8 cellular contexts compared by ENCODE assay signal in genomic region chr18:51211552-51211951, GRCh38. TPM values are rescaled to one million over a fixed set of nuclear protein-coding genes. Genes with fewer than 3 reads are reported as not detected.
A peak's percentile ranks its signal among the peaks of the same experiment; 100 is the strongest.
DNase-seq lines count a peak whose midpoint lies in the region; ATAC-seq, FAIRE-seq and TF ChIP-seq lines count a peak whose summit lies in the region.

No MANE protein-coding gene starts in this region.

- intact Hi-C loops in CD14-positive monocyte (cut with micrococcal nuclease): loop anchor here in 1 of 2 donors (1.0 kb wide), 1 partner anchor 55 kb away; no protein-coding TSS in a partner anchor

- H3K4me3 Mint-ChIP-seq in CD14-positive monocyte (peak overlapping the region in 1 of 2 donors; percentile 47), glutamatergic neuron (ENCODE audit: unreplicated experiment) (no peak overlapping the region)
- H3K4me3 Mint-ChIP-seq in T-helper 2 cell treated with Interferon-gamma antibody and Interleukin-4, amounts not matched to agents 5 μg/mL and 100 μg/mL, for 36 hours: peak overlapping the region; percentile 33

- H3K4me1 Mint-ChIP-seq in CD14-positive monocyte (peaks cover 36% of the 10 kb centered on the region), glutamatergic neuron (ENCODE audit: low read depth, unreplicated experiment) (no peaks in the 10 kb centered on the region)
- H3K4me1 Mint-ChIP-seq in T-helper 2 cell treated with Interferon-gamma antibody and Interleukin-4, amounts not matched to agents 5 μg/mL and 100 μg/mL, for 36 hours (ENCODE audit: low read depth): peaks cover 23% of the 10 kb centered on the region

- peak; percentile 79 for FAIRE-seq in GM19239 (lab: Jason Lieb, UNC)

- DNase-seq in CD14-positive monocyte (ENCODE audit: low spot score) (peak; percentile 93), GM19239 (ENCODE audit: insufficient read length, low spot score) (peak; percentile 24), foreskin melanocyte (peak; percentile 99), stromal cell of bone marrow (ENCODE audit: low read depth) (peak; percentile 80), medulla oblongata (ENCODE audit: extremely low spot score) (no peak), glutamatergic neuron (no peak)
- DNase-seq in T-helper 2 cell treated with Interferon-gamma antibody and Interleukin-4, amounts not matched to agents 5 μg/mL and 100 μg/mL, for 36 hours (ENCODE audit: low spot score): peak; percentile 84

- H3K9me3 Mint-ChIP-seq in CD14-positive monocyte (peaks cover 0 to 3% (median 0%) of the 10 kb centered on the region in 7 donors), glutamatergic neuron (ENCODE audit: unreplicated experiment) (peaks cover 3% of the 10 kb centered on the region)
- no peaks in the 10 kb centered on the region for H3K9me3 Mint-ChIP-seq in T-helper 2 cell treated with Interferon-gamma antibody and Interleukin-4, amounts not matched to agents 5 μg/mL and 100 μg/mL, for 36 hours

- peak; percentile 97 for ATAC-seq in HG03175 (IDR thresholded peaks at IDR 0.05; ENCODE audit: unreplicated experiment)

- no peak for TF ChIP-seq CTCF in CD14-positive monocyte (IDR thresholded peaks at IDR 0.05)
- TF ChIP-seq CTCF in glutamatergic neuron (IDR thresholded peaks at IDR 0.05; ENCODE audit: partially characterized antibody, unreplicated experiment): no peak

- H3K27ac Mint-ChIP-seq in CD14-positive monocyte: peak overlapping the region; percentile 85 to 97 (median 93)
- H3K27ac Mint-ChIP-seq in T-helper 2 cell treated with Interferon-gamma antibody and Interleukin-4, amounts not matched to agents 5 μg/mL and 100 μg/mL, for 36 hours: peak overlapping the region; percentile 83
- no peak overlapping the region for H3K27ac Mint-ChIP-seq in glutamatergic neuron (ENCODE audit: unreplicated experiment)

- H3K27me3 Mint-ChIP-seq in CD14-positive monocyte (ENCODE audit: low read depth in 3 of 3) (peaks cover 0 to 11% (median 2%) of the 10 kb centered on the region in 3 donors), glutamatergic neuron (ENCODE audit: unreplicated experiment) (peaks cover 2% of the 10 kb centered on the region)
- no peaks in the 10 kb centered on the region for H3K27me3 Mint-ChIP-seq in T-helper 2 cell treated with Interferon-gamma antibody and Interleukin-4, amounts not matched to agents 5 μg/mL and 100 μg/mL, for 36 hours (ENCODE audit: low read depth)

- peaks cover 0 to 1% of the 10 kb centered on the region in 2 donors for H3K36me3 Mint-ChIP-seq in CD14-positive monocyte
- peaks cover 2% of the 10 kb centered on the region for H3K36me3 Mint-ChIP-seq in T-helper 2 cell treated with Interferon-gamma antibody and Interleukin-4, amounts not matched to agents 5 μg/mL and 100 μg/mL, for 36 hours (ENCODE audit: low read depth)
- peaks cover 4% of the 10 kb centered on the region for H3K36me3 Mint-ChIP-seq in glutamatergic neuron (ENCODE audit: unreplicated experiment)

RNA-seq across cellular contexts. Expression of gene MEX3C, which starts 14.1 kb away (rescaled TPM):
- 1 to 10 TPM; 2.3 to 5.2 TPM for polyA plus RNA-seq in CD14-positive monocyte
- 81.3 TPM for total RNA-seq in glutamatergic neuron (ENCODE audit: unreplicated experiment)

Comparison
In these comparisons a context has a peak if more than half of its experiments do, and no peak if none do; other contexts are left out.
1. DNase-seq: peak in CD14-positive monocyte (single experiment), GM19239 (single experiment), T-helper 2 cell treated with Interferon-gamma antibody and Interleukin-4, amounts not matched to agents 5 μg/mL and 100 μg/mL, for 36 hours (single experiment), foreskin melanocyte (single experiment) and stromal cell of bone marrow (single experiment); none in medulla oblongata (single experiment) and glutamatergic neuron (single experiment).